Comparison of ENCODE assay signal across 30 cellular contexts in genomic region chr3:181971424-181971823, GRCh38.
"Had no signal": no experiment of that assay in that cellular context is flagged by ENCODE, and none has a peak within 500 bp of the region (broad histone marks: within the 10 kb centered on the region; RNA-seq: fewer than 3 reads in every experiment).

No MANE protein-coding gene starts in this region.

- H3K9me3 Mint-ChIP-seq: nephron; stimulated activated naive B cell treated with anti-CD40 and anti-IgM and Interleukin-4, amounts not matched to agents 10 μg/mL and 1 μg/mL and 100 μg/mL, for 72 hours had no signal

- H3K4me1 ChIP-seq: left ventricle myocardium inferior, prostate gland, stomach, testis, thyroid gland, transverse colon, upper lobe of left lung, vagina had no signal

- H3K4me3 ChIP-seq: left ventricle myocardium inferior, lung, neural progenitor cell, ovary, prostate gland, skin epidermis, stomach, testis, thyroid gland, transverse colon, upper lobe of left lung, vagina had no signal

- H3K36me3 ChIP-seq: left ventricle myocardium inferior, neural progenitor cell, neutrophil, ovary, prostate gland, stomach, thyroid gland, transverse colon, upper lobe of left lung, vagina had no signal

- DNase-seq: hypothalamus; immature natural killer cell; left ventricle myocardium inferior; mesendoderm; naive B cell; occipital lobe; ovary; retina; right cardiac atrium; stimulated activated CD4-positive, alpha-beta T cell treated with anti-CD3 and anti-CD28 coated beads, Interleukin-12 subunit alpha, Interleukin-12 subunit beta, amount 100 ng/mL, for 4 hours; stimulated activated CD4-positive, alpha-beta T cell treated with anti-CD3 and anti-CD28 coated beads, Interleukin-15, amount 100 ng/mL, for 24 hours; stimulated activated CD4-positive, alpha-beta T cell treated with anti-CD3 and anti-CD28 coated beads, Interleukin-2, amount 100 ng/mL, for 24 hours; stimulated activated CD4-positive, alpha-beta T cell treated with anti-CD3 and anti-CD28 coated beads, Interleukin-4, amount 100 ng/mL, for 1 hour; stimulated activated naive B cell treated with anti-CD40 and anti-IgM and Interleukin-4, amounts not matched to agents 10 μg/mL and 1 μg/mL and 100 μg/mL, for 72 hours; stimulated activated naive CD8-positive, alpha-beta T cell treated with anti-CD3 and anti-CD28 coated beads, Interleukin-15, Interleukin-2, amounts not matched to agents 100 U/mL and 50 U/mL, for 24 hours; stomach; testis; thyroid gland; transverse colon; upper lobe of left lung had no signal

- H3K4me2 ChIP-seq: neural progenitor cell had no signal

- H3K27ac ChIP-seq: left ventricle myocardium inferior, neural progenitor cell, neutrophil, ovary, prostate gland, skin epidermis, stomach, testis, thyroid gland, transverse colon, upper lobe of left lung, vagina had no signal

- H3K27me3 ChIP-seq: neural progenitor cell, neutrophil, ovary, stomach, testis, thyroid gland, transverse colon, upper lobe of left lung, vagina had no signal

- FAIRE-seq: islet of Langerhans had no signal

- H3K9me3 ChIP-seq: left ventricle myocardium inferior, neutrophil, ovary, prostate gland, stomach, testis, thyroid gland, transverse colon, upper lobe of left lung, vagina had no signal

- H3K4me1 Mint-ChIP-seq: immature natural killer cell; mesothelial cell of epicardium; naive B cell; nephron; stimulated activated naive B cell treated with anti-CD40 and anti-IgM and Interleukin-4, amounts not matched to agents 10 μg/mL and 1 μg/mL and 100 μg/mL, for 72 hours had no signal

- H3K36me3 Mint-ChIP-seq: immature natural killer cell; mesothelial cell of epicardium; naive B cell; neural progenitor cell; stimulated activated naive B cell treated with anti-CD40 and anti-IgM and Interleukin-4, amounts not matched to agents 10 μg/mL and 1 μg/mL and 100 μg/mL, for 72 hours had no signal

- H3K4me3 Mint-ChIP-seq: immature natural killer cell; mesothelial cell of epicardium; naive B cell; nephron; neural progenitor cell; stimulated activated naive B cell treated with anti-CD40 and anti-IgM and Interleukin-4, amounts not matched to agents 10 μg/mL and 1 μg/mL and 100 μg/mL, for 72 hours had no signal

- ATAC-seq: right cardiac atrium; sciatic nerve; stimulated activated naive B cell treated with anti-CD40 and anti-IgM and Interleukin-4, amounts not matched to agents 10 μg/mL and 1 μg/mL and 100 μg/mL, for 72 hours; stimulated activated naive CD8-positive, alpha-beta T cell treated with anti-CD3 and anti-CD28 coated beads, Interleukin-15, Interleukin-2, amounts not matched to agents 100 U/mL and 50 U/mL, for 24 hours had no signal

- H2AFZ ChIP-seq: neural progenitor cell had no signal

- H3K9ac ChIP-seq: neural progenitor cell had no signal

- H3K27ac Mint-ChIP-seq: immature natural killer cell; mesothelial cell of epicardium; naive B cell; nephron; neural progenitor cell; stimulated activated naive B cell treated with anti-CD40 and anti-IgM and Interleukin-4, amounts not matched to agents 10 μg/mL and 1 μg/mL and 100 μg/mL, for 72 hours had no signal

- H3K27me3 Mint-ChIP-seq: stimulated activated naive B cell treated with anti-CD40 and anti-IgM and Interleukin-4, amounts not matched to agents 10 μg/mL and 1 μg/mL and 100 μg/mL, for 72 hours had no signal
